ENCODE assay signal across 13 cellular contexts in genomic region chr13:43388282-43389034, GRCh38.
DNase-seq lines count a peak whose midpoint lies in the region; ATAC-seq and TF ChIP-seq lines count a peak whose summit lies in the region.
"Had no signal": no experiment of that assay in that cellular context is flagged by ENCODE, and none has a peak within 500 bp of the region (broad histone marks: within the 10 kb centered on the region; RNA-seq: fewer than 3 reads in every experiment).

No MANE protein-coding gene starts in this region.

- DNase-seq in RWPE1 (ENCODE audit: low spot score) (peak; percentile 74), gastrocnemius medialis (no peak), T-helper 9 cell (no peak), pons (ENCODE audit: low spot score) (no peak)
- DNase-seq in effector CD8-positive, alpha-beta T cell (lab: John Stamatoyannopoulos, UW) = no peak
- DNase-seq: activated effector memory CD4-positive, alpha-beta T cell treated with Interleukin-2 at 50 U/mL for 16 hours; HCEC 1CT; NCI-H1048; stimulated activated CD4-positive, alpha-beta T cell treated with anti-CD3 and anti-CD28 coated beads, Interleukin-15, amount 100 ng/mL, for 24 hours; T-helper 17 cell had no signal

- intact Hi-C loops in gastrocnemius medialis (cut with DNase I; ENCODE audit: low total_unique reads) = no loop called here

- ATAC-seq in GM19372 (IDR thresholded peaks at IDR 0.05; ENCODE audit: low read depth, unreplicated experiment) = peak; percentile 40
- peak; percentile 48 for ATAC-seq in HG03139 (IDR thresholded peaks at IDR 0.05; ENCODE audit: unreplicated experiment)
- peak; percentile 88 to 89 for ATAC-seq in gastrocnemius medialis
- no peak for ATAC-seq in HG02840 (IDR thresholded peaks at IDR 0.05; ENCODE audit: low FRiP score, unreplicated experiment)
- ATAC-seq: T-helper 17 cell had no signal

- in situ Hi-C loops in gastrocnemius medialis (cut with MboI; ENCODE audit: low sequenced_read_pairs in 4 of 4) = no loop called here

- H3K36me3 ChIP-seq in gastrocnemius medialis = no peaks in the 10 kb centered on the region

- H3K27ac ChIP-seq in RWPE1 (no peak overlapping the region), gastrocnemius medialis (peak overlapping the region; percentile 81 to 92 (median 87))

- TF ChIP-seq CTCF in RWPE1 (conservative IDR thresholded peaks at IDR 0.05; ENCODE audit: low read depth) (no peak), gastrocnemius medialis (IDR thresholded peaks at IDR 0.05 in 4 of 5, conservative IDR thresholded peaks at IDR 0.05 in 1 of 5) (no peak)

- no peaks in the 10 kb centered on the region for H3K27me3 ChIP-seq in gastrocnemius medialis

- H3K4me3 ChIP-seq in gastrocnemius medialis = no peak overlapping the region

- POLR2A ChIA-PET in RWPE1 (lab: Yijun Ruan, JAX; ENCODE audit: low non-redundant PET) = no interaction called here

- H3K9me3 ChIP-seq in gastrocnemius medialis = no peaks in the 10 kb centered on the region

- H3K4me1 ChIP-seq in gastrocnemius medialis = peaks cover 31 to 50% of the 10 kb centered on the region in 2 donors

- TF ChIP-seq POLR2A in gastrocnemius medialis (IDR thresholded peaks at IDR 0.05) = no peak

- CTCF ChIA-PET in RWPE1 (lab: Yijun Ruan, JAX) = interaction anchor here (0.9 kb wide), 1 partner anchor 10 kb away, joined by 3 read pairs; no protein-coding TSS in a partner anchor
